Comparison of ENCODE assay signal across 1 cellular context in the genomic region with DNA sequence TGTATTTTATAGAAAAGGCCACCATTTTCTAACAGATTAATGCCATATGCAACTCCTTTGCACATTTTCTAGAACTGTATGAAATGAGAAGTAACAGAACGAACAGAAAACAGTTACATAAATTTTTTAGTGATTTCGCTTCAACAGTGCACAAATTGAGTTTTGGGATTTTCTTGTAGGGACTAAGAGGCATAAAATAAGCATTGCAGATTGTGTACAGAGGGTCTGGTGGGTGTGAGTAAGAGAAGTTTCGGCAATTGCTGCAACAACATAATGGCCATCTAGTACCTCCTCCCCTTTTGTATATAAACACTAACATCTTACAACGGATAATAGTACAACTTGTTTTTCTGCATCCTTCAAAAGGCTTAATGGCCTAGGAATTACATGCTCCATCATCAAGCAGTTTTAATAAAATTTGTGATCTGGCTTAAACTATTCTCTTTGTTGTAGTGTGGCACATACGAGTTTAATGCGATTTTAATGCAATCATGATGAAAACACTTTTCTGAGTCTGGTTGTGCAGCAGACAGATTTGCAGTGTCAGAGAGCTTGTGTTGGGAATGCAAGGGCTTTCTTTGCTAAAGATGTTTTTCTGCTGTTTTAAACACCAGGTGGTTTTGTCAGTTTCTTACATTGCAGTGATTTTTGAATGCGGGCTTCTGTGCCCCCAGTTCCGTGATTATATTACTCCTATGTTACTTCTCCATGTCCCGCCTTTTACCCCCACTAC.
TF ChIP-seq lines count a peak whose summit lies in the region.

No MANE protein-coding gene starts in this region.

TF ChIP-seq in K562, 482 proteins besides CTCF, POLR2A, EP300 and RAD21:
- TF ChIP-seq, protein P1, sequence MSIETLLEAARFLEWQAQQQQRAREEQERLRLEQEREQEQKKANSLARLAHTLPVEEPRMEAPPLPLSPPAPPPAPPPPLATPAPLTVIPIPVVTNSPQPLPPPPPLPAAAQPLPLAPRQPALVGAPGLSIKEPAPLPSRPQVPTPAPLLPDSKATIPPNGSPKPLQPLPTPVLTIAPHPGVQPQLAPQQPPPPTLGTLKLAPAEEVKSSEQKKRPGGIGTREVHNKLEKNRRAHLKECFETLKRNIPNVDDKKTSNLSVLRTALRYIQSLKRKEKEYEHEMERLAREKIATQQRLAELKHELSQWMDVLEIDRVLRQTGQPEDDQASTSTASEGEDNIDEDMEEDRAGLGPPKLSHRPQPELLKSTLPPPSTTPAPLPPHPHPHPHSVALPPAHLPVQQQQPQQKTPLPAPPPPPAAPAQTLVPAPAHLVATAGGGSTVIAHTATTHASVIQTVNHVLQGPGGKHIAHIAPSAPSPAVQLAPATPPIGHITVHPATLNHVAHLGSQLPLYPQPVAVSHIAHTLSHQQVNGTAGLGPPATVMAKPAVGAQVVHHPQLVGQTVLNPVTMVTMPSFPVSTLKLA (conservative IDR thresholded peaks at IDR 0.05): 0 out of 4 replicates have a peak, but pooled peaks of 1 of the 2 experiments have one; percentile 4
- TF ChIP-seq CHCHD3 (CRISPR knock-in tag; IDR thresholded peaks at IDR 0.05): no peak
- TF ChIP-seq SAP30 (IDR thresholded peaks at IDR 0.05; ENCODE audit: borderline replicate concordance, insufficient read depth, low read depth, low read length, poor library complexity, severe bottlenecking): peak; percentile 46
- no peak for TF ChIP-seq JUNB (CRISPR knock-in tag; conservative IDR thresholded peaks at IDR 0.05)
- peak; percentile 56 for TF ChIP-seq RBM25 (IDR thresholded peaks at IDR 0.05; ENCODE audit: low read depth, low read length, severe bottlenecking)
- TF ChIP-seq HDAC8 (tag; IDR thresholded peaks at IDR 0.05): no peak
- no peak for TF ChIP-seq YY1 (IDR thresholded peaks at IDR 0.05; ENCODE audit: borderline replicate concordance in 1 of 3, control insufficient read depth in 1 of 3, extremely low read depth in 1 of 3, insufficient read depth in 3 of 3, insufficient read length in 1 of 3, insufficient replicate concordance in 2 of 3, low read depth in 1 of 3, low read length in 2 of 3)
